8 cellular contexts compared by ENCODE assay signal in genomic region chr7:23530901-23531793, GRCh38. TPM values are rescaled to one million over a fixed set of nuclear protein-coding genes. Genes with fewer than 3 reads are reported as not detected.
A peak's percentile ranks its signal among the peaks of the same experiment; 100 is the strongest.
DNase-seq lines count a peak whose midpoint lies in the region; ATAC-seq and TF ChIP-seq lines count a peak whose summit lies in the region.

No MANE protein-coding gene starts in this region.

- POLR2A ChIA-PET in CD8-positive, alpha-beta memory T cell (lab: Charles Lee) = interaction anchor here (0.7 to 1.6 kb wide), 5 partner anchors 9 to 232 kb away, joined by 3 to 26 read pairs (median 4); partner anchors contain the start of gene MALSU1

- no peaks in the 10 kb centered on the region for H3K9me3 ChIP-seq in CD8-positive, alpha-beta memory T cell (ENCODE audit: low read length)
- no peaks in the 10 kb centered on the region for H3K9me3 ChIP-seq in Peyer's patch

- H3K9me3 Mint-ChIP-seq in CD8-positive, alpha-beta memory T cell = no peaks in the 10 kb centered on the region
- no peaks in the 10 kb centered on the region for H3K9me3 Mint-ChIP-seq in neural crest cell

- ATAC-seq in GM19438 (IDR thresholded peaks at IDR 0.05; ENCODE audit: low read depth, unreplicated experiment) (peak; percentile 27), HG03565 (IDR thresholded peaks at IDR 0.05; ENCODE audit: unreplicated experiment) (peak; percentile 10)

- DNase-seq in CD8-positive, alpha-beta memory T cell = peak; percentile 40 to 72 (median 54)
- DNase-seq in Peyer's patch (peak in 2 of 3 donors; percentile 55 to 81), foreskin fibroblast (peak; percentile 29 to 65), neural crest cell (ENCODE audit: low read depth, low spot score) (peak; percentile 32), substantia nigra (lab: John Stamatoyannopoulos, UW) (peak in 45 of 49 donors; percentile 23 to 86 (median 57))
- peak; percentile 20 for DNase-seq in activated gamma-delta T cell treated with anti-CD3 and anti-CD28 coated beads, Interleukin-2, amount 50 U/mL, for 16 hours (ENCODE audit: low read depth)

- H3K27me3 Mint-ChIP-seq in CD8-positive, alpha-beta memory T cell = peaks cover 0 to 4% of the 10 kb centered on the region in 2 donors
- no peaks in the 10 kb centered on the region for H3K27me3 Mint-ChIP-seq in neural crest cell (ENCODE audit: low read depth)

- H3K27ac ChIP-seq in CD8-positive, alpha-beta memory T cell (ENCODE audit: low read depth, low read length) = peak overlapping the region; percentile 100
- peak overlapping the region; percentile 91 to 97 (median 94) for H3K27ac ChIP-seq in Peyer's patch
- H3K27ac ChIP-seq in substantia nigra (ENCODE audit: low read depth, low read length, poor library complexity, severe bottlenecking) = peak overlapping the region; percentile 97

- no peaks in the 10 kb centered on the region for H3K36me3 ChIP-seq in CD8-positive, alpha-beta memory T cell (ENCODE audit: insufficient read depth, low read length)
- no peaks in the 10 kb centered on the region for H3K36me3 ChIP-seq in Peyer's patch

- H3K27ac Mint-ChIP-seq in CD8-positive, alpha-beta memory T cell = peak overlapping the region; percentile 97 to 100 (median 100)
- peak overlapping the region; percentile 100 for H3K27ac Mint-ChIP-seq in neural crest cell (ENCODE audit: unreplicated experiment)

- peak overlapping the region; percentile 100 for H3K4me3 ChIP-seq in CD8-positive, alpha-beta memory T cell (ENCODE audit: low read length)
- peak overlapping the region; percentile 70 to 97 (median 86) for H3K4me3 ChIP-seq in Peyer's patch
- peak overlapping the region; percentile 93 to 100 for H3K4me3 ChIP-seq in foreskin fibroblast (ENCODE audit: low read depth in 1 of 2, low read length in 2 of 2)

- peaks cover 0 to 27% (median 0%) of the 10 kb centered on the region in 3 donors for H3K36me3 Mint-ChIP-seq in CD8-positive, alpha-beta memory T cell
- H3K36me3 Mint-ChIP-seq in neural crest cell (ENCODE audit: low read depth) = peaks cover 3% of the 10 kb centered on the region

- CTCF ChIA-PET in CD8-positive, alpha-beta memory T cell (lab: Charles Lee) = interaction anchor here (1.0 to 1.8 kb wide), 4 partner anchors 9 to 16 kb away, joined by 3 to 6 read pairs (median 4); no protein-coding TSS in a partner anchor

- H3K27me3 ChIP-seq in CD8-positive, alpha-beta memory T cell (ENCODE audit: insufficient read depth, low read length, poor library complexity, severe bottlenecking) = no peaks in the 10 kb centered on the region
- H3K27me3 ChIP-seq in Peyer's patch = no peaks in the 10 kb centered on the region

- peak overlapping the region; percentile 98 to 100 (median 100) for H3K4me3 Mint-ChIP-seq in CD8-positive, alpha-beta memory T cell
- H3K4me3 Mint-ChIP-seq in neural crest cell = peak overlapping the region; percentile 99

- TF ChIP-seq POLR2A in Peyer's patch (IDR thresholded peaks at IDR 0.05) = no peak

- H3K4me1 Mint-ChIP-seq in CD8-positive, alpha-beta memory T cell = peaks cover 52 to 58% (median 55%) of the 10 kb centered on the region in 3 donors
- peaks cover 43% of the 10 kb centered on the region for H3K4me1 Mint-ChIP-seq in neural crest cell

- TF ChIP-seq CTCF in Peyer's patch (IDR thresholded peaks at IDR 0.05) (no peak), foreskin fibroblast (IDR thresholded peaks at IDR 0.05; ENCODE audit: low read depth, low read length) (no peak), neural crest cell (conservative IDR thresholded peaks at IDR 0.05) (no peak)

- peaks cover 44% of the 10 kb centered on the region for H3K4me1 ChIP-seq in CD8-positive, alpha-beta memory T cell (ENCODE audit: insufficient read depth, low read length)
- peaks cover 0 to 38% (median 5%) of the 10 kb centered on the region in 4 donors for H3K4me1 ChIP-seq in Peyer's patch

RNA-seq across cellular contexts. Expression of gene TRA2A, which starts 0.6 kb away (rescaled TPM):
- total RNA-seq in CD8-positive, alpha-beta memory T cell = 10 to 100 TPM; 82.5 to 87.6 TPM
- 37.1 TPM for polyA plus RNA-seq in CD8-positive, alpha-beta memory T cell
- 100 to 1,000 TPM in 1 of 4 donors, 10 to 100 TPM in 3; 30.5 to 108 (median 56.4) TPM for total RNA-seq in Peyer's patch
- 120 and 132 TPM in 2 replicates for total RNA-seq in neural crest cell

Comparison
In these comparisons a context has a peak if more than half of its experiments do, and no peak if none do; other contexts are left out.
1. Peak in every context shown above with its lines: DNase-seq, ATAC-seq, H3K4me3 ChIP-seq and H3K27ac ChIP-seq.